In the genomic region with DNA sequence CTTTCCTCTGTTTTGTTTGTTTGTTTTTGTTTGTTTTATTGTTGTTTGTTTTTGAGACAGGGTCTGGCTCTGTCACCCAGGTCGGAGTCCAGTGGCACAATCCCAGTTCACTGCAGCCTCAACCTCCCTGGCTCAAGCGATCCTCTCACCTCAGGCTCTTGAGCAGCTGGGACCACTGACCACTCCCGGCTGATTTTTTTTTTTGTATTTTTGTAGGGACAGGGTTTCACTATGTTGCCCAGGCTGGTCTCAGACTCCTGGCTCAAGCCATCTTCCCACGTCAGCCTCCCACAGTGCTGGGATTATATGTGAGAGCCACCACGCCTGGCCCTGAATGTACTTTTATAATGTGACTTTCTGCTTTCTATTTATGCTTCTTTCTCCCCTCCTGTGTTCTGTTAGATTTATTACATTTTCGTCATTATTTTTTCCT, we compare ENCODE assay signal across 1 cellular context.
TF ChIP-seq lines count a peak whose summit lies in the region.

No MANE protein-coding gene starts in this region.

TF ChIP-seq in A549, 52 proteins besides CTCF, POLR2A, EP300 and RAD21 (continued from another document):
- TF ChIP-seq, protein P1, sequence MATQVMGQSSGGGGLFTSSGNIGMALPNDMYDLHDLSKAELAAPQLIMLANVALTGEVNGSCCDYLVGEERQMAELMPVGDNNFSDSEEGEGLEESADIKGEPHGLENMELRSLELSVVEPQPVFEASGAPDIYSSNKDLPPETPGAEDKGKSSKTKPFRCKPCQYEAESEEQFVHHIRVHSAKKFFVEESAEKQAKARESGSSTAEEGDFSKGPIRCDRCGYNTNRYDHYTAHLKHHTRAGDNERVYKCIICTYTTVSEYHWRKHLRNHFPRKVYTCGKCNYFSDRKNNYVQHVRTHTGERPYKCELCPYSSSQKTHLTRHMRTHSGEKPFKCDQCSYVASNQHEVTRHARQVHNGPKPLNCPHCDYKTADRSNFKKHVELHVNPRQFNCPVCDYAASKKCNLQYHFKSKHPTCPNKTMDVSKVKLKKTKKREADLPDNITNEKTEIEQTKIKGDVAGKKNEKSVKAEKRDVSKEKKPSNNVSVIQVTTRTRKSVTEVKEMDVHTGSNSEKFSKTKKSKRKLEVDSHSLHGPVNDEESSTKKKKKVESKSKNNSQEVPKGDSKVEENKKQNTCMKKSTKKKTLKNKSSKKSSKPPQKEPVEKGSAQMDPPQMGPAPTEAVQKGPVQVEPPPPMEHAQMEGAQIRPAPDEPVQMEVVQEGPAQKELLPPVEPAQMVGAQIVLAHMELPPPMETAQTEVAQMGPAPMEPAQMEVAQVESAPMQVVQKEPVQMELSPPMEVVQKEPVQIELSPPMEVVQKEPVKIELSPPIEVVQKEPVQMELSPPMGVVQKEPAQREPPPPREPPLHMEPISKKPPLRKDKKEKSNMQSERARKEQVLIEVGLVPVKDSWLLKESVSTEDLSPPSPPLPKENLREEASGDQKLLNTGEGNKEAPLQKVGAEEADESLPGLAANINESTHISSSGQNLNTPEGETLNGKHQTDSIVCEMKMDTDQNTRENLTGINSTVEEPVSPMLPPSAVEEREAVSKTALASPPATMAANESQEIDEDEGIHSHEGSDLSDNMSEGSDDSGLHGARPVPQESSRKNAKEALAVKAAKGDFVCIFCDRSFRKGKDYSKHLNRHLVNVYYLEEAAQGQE (IDR thresholded peaks at IDR 0.05): no peak
- no peak for TF ChIP-seq CHD2 (IDR thresholded peaks at IDR 0.05; ENCODE audit: low read length, partially characterized antibody)
TF ChIP-seq in A549: peak in this region for 0.
